In the genomic region with DNA sequence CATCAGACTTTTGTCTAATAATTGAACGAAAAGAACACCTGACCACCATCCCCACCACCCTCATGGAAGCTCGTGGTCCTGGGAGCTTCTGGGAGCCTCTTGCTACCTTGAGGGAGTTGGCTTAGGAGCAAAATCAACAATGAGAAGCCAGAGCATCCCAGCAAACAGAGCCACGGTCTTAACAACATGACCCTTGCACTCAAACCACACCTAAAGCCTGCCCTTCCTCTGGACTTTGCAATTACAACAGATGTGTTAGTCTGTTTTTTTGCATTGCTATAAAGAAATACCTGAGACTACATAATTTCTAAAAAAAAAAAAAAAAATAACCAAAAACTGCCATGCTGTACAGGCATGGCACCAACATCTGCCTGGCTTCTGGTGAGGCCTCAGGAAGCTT, we compare ENCODE assay signal across 29 cellular contexts. TPM values are rescaled to one million over a fixed set of nuclear protein-coding genes. Genes with fewer than 3 reads are reported as not detected.
"Had no signal": no experiment of that assay in that cellular context is flagged by ENCODE, and none has a peak within 500 bp of the region (broad histone marks: within the 10 kb centered on the region; RNA-seq: fewer than 3 reads in every experiment).

No MANE protein-coding gene starts in this region.

- H3K4me3 ChIP-seq: cardiac muscle cell, MG63, Peyer's patch, SJCRH30 had no signal

- H3K36me3 ChIP-seq: brain microvascular endothelial cell, cardiac muscle cell, MG63, Peyer's patch, SJCRH30 had no signal

- ATAC-seq: activated CD8-positive, alpha-beta T cell treated with anti-CD3 and anti-CD28 coated beads for 36 hours; activated T-cell treated with anti-CD3 and anti-CD28 coated beads, Interleukin-2, amount 50 U/mL, for 72 hours had no signal

- H3K9me3 ChIP-seq: MG63, Peyer's patch, SJCRH30, SK-N-SH had no signal

- DNase-seq: activated CD4-positive, alpha-beta T cell treated with anti-CD3 and anti-CD28 coated beads, Interleukin-2, amount 50 U/mL, for 1 hour; activated CD4-positive, CD25-positive, alpha-beta regulatory T cell; activated CD8-positive, alpha-beta memory T cell treated with anti-CD3 and anti-CD28 coated beads, Interleukin-2, amount 50 U/mL, for 4 hours; activated CD8-positive, alpha-beta T cell treated with anti-CD3 and anti-CD28 coated beads for 36 hours; activated gamma-delta T cell treated with Interleukin-2 at 50 U/mL for 16 hours; activated naive CD4-positive, alpha-beta T cell treated with anti-CD3 and anti-CD28 coated beads, Interleukin-2, amount 10 ng/mL, durations not matched to agents 7 days and 5 days; activated naive CD8-positive, alpha-beta T cell treated with anti-CD3 and anti-CD28 coated beads for 36 hours; activated T-cell treated with anti-CD3 and anti-CD28 coated beads, Interleukin-2, amount 50 U/mL, for 72 hours; brain microvascular endothelial cell; MG63; MV-4-11; NCI-H1092 treated with DMSO at 0.1 percent for 48 hours; NCI-H1417 treated with DMSO at 0.1 percent for 48 hours; NCI-H1694; NCI-H2029; NCI-H2107; NCI-H2171 treated with DMSO at 0.1 percent for 48 hours; NCI-H345; NCI-H510A; Right ventricle myocardium superior; SJCRH30; SK-N-SH; T-helper 1 cell had no signal

- H3K27me3 ChIP-seq: brain microvascular endothelial cell, cardiac muscle cell, MG63, Peyer's patch, SJCRH30 had no signal

- H3K9ac ChIP-seq: SK-N-SH had no signal

- H3K4me1 ChIP-seq: Peyer's patch, SJCRH30 had no signal

- H3K27ac ChIP-seq: brain microvascular endothelial cell, cardiac muscle cell, Peyer's patch, RWPE1, SJCRH30, VCaP had no signal

RNA-seq across cellular contexts. Expression of gene RBM24, which starts 9.5 kb away (rescaled TPM):
- total RNA-seq: activated CD8-positive, alpha-beta T cell treated with anti-CD3 and anti-CD28 coated beads for 36 hours; activated naive CD8-positive, alpha-beta T cell treated with anti-CD3 and anti-CD28 coated beads for 36 hours; activated T-cell treated with anti-CD3 and anti-CD28 coated beads, Interleukin-2, amount 50 U/mL, for 72 hours; activated T-helper 2 cell treated with anti-CD3 and anti-CD28 coated beads, Interferon-gamma antibody, Interleukin-2, Interleukin-4, amounts not matched to agents 10 μg/mL and 5 μg/mL and 100 μg/mL, durations not matched to agents 14 hours and 24 hours and 36 hours; T-helper 2 cell treated with Interferon-gamma antibody and Interleukin-4, amounts not matched to agents 100 ng/mL and 5 ng/mL, for 36 hours had no signal
